ENCODE assay signal across 1 cellular context in genomic region chr16:19913306-19913717, GRCh38.
TF ChIP-seq lines count a peak whose summit lies in the region.

No MANE protein-coding gene starts in this region.

TF ChIP-seq in GM23338, 12 proteins besides CTCF, POLR2A, EP300 and RAD21 (continued from another document):
- TF ChIP-seq ZNF462 (CRISPR knock-in tag; IDR thresholded peaks at IDR 0.05) = no peak
- TF ChIP-seq, protein P1, sequence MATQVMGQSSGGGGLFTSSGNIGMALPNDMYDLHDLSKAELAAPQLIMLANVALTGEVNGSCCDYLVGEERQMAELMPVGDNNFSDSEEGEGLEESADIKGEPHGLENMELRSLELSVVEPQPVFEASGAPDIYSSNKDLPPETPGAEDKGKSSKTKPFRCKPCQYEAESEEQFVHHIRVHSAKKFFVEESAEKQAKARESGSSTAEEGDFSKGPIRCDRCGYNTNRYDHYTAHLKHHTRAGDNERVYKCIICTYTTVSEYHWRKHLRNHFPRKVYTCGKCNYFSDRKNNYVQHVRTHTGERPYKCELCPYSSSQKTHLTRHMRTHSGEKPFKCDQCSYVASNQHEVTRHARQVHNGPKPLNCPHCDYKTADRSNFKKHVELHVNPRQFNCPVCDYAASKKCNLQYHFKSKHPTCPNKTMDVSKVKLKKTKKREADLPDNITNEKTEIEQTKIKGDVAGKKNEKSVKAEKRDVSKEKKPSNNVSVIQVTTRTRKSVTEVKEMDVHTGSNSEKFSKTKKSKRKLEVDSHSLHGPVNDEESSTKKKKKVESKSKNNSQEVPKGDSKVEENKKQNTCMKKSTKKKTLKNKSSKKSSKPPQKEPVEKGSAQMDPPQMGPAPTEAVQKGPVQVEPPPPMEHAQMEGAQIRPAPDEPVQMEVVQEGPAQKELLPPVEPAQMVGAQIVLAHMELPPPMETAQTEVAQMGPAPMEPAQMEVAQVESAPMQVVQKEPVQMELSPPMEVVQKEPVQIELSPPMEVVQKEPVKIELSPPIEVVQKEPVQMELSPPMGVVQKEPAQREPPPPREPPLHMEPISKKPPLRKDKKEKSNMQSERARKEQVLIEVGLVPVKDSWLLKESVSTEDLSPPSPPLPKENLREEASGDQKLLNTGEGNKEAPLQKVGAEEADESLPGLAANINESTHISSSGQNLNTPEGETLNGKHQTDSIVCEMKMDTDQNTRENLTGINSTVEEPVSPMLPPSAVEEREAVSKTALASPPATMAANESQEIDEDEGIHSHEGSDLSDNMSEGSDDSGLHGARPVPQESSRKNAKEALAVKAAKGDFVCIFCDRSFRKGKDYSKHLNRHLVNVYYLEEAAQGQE (IDR thresholded peaks at IDR 0.05; ENCODE audit: unreplicated experiment) = no peak
